In genomic region chr2:118983133-118983532, GRCh38 we compare ENCODE assay signal across 23 cellular contexts. TPM values are rescaled to one million over a fixed set of nuclear protein-coding genes. Genes with fewer than 3 reads are reported as not detected.
DNase-seq lines count a peak whose midpoint lies in the region; ATAC-seq, FAIRE-seq and TF ChIP-seq lines count a peak whose summit lies in the region.
"Had no signal": no experiment of that assay in that cellular context is flagged by ENCODE, and none has a peak within 500 bp of the region (broad histone marks: within the 10 kb centered on the region; RNA-seq: fewer than 3 reads in every experiment).

No MANE protein-coding gene starts in this region.

- no peak overlapping the region for H3K27ac ChIP-seq in esophagus muscularis mucosa (replicated peaks in 1 of 4)
- H3K27ac ChIP-seq in GM23338 (ENCODE audit: low read depth), result no peak overlapping the region

- peak; percentile 60 for DNase-seq in esophagus muscularis mucosa (ENCODE audit: extremely low spot score)
- peak; percentile 8 to 63 for DNase-seq in lower leg skin (ENCODE audit: low spot score in 2 of 2)
- peak; percentile 44 for DNase-seq in osteocyte (ENCODE audit: extremely low spot score, unreplicated experiment)
- DNase-seq in type B pancreatic cell (ENCODE audit: extremely low spot score, unreplicated experiment), result peak; percentile 24
- no peak for DNase-seq in NK-92 treated with Interleukin-12 subunit alpha and Interleukin-12 subunit beta, amount 100 ng/mL, for 24 hours (lab: John Stamatoyannopoulos, UW)
- DNase-seq in GM23338 (ENCODE audit: low spot score), result no peak
- DNase-seq in GM12892 (ENCODE audit: insufficient read length), result no peak
- no peak for DNase-seq in Kasumi-1 (lab: John Stamatoyannopoulos, UW)
- DNase-seq: ACHN; BE2C; C1 segment of cervical spinal cord; CD4-positive, CD25-positive, alpha-beta regulatory T cell; CD8-positive, alpha-beta memory T cell; COR-L47; DMS 273 treated with DMSO at 0.1 percent for 48 hours; GDM1; H9; IMR-90 had no signal

- TF ChIP-seq EP300 in esophagus muscularis mucosa (IDR thresholded peaks at IDR 0.05), result no peak

- no peaks in the 10 kb centered on the region for H3K79me2 ChIP-seq in GM23338 (replicated peaks; ENCODE audit: insufficient read depth)

- H3K4me1 Mint-ChIP-seq in osteocyte (ENCODE audit: unreplicated experiment), result no peaks in the 10 kb centered on the region
- H3K4me1 Mint-ChIP-seq in type B pancreatic cell (ENCODE audit: unreplicated experiment), result no peaks in the 10 kb centered on the region
- H3K4me1 Mint-ChIP-seq in GM23338, result no peaks in the 10 kb centered on the region
- H3K4me1 Mint-ChIP-seq: CD4-positive, CD25-positive, alpha-beta regulatory T cell; CD8-positive, alpha-beta memory T cell; H9 had no signal

- no peak overlapping the region for H3K27ac Mint-ChIP-seq in osteocyte (ENCODE audit: unreplicated experiment)
- no peak overlapping the region for H3K27ac Mint-ChIP-seq in type B pancreatic cell
- H3K27ac Mint-ChIP-seq in GM23338, result no peak overlapping the region
- H3K27ac Mint-ChIP-seq: CD4-positive, CD25-positive, alpha-beta regulatory T cell; CD8-positive, alpha-beta memory T cell had no signal

- no peaks in the 10 kb centered on the region for H3K9me2 ChIP-seq in GM23338 (ENCODE audit: insufficient read depth)

- H4K20me1 ChIP-seq in GM23338 (replicated peaks; ENCODE audit: insufficient read depth), result no peaks in the 10 kb centered on the region

- no peak overlapping the region for H2AFZ ChIP-seq in GM23338

- H3K9me3 Mint-ChIP-seq in osteocyte (ENCODE audit: unreplicated experiment) (no peaks in the 10 kb centered on the region), type B pancreatic cell (no peaks in the 10 kb centered on the region), GM23338 (no peaks in the 10 kb centered on the region)
- H3K9me3 Mint-ChIP-seq: CD4-positive, CD25-positive, alpha-beta regulatory T cell; H9 had no signal

- no peak for FAIRE-seq in GM12892 (lab: Jason Lieb, UNC)
- FAIRE-seq: A204.1, H1, HTR-8/SVneo, K562 had no signal

- intact Hi-C loops in esophagus muscularis mucosa (cut with DNase I) (no loop called here), lower leg skin (cut with DNase I; ENCODE audit: low total_unique reads) (no loop called here)

- H3K27me3 ChIP-seq in esophagus muscularis mucosa, result peaks cover 0 to 20% (median 0%) of the 10 kb centered on the region in 4 donors
- no peaks in the 10 kb centered on the region for H3K27me3 ChIP-seq in GM23338 (ENCODE audit: insufficient read depth)
- H3K27me3 ChIP-seq: BE2C had no signal

- H3K4me3 Mint-ChIP-seq in osteocyte (ENCODE audit: unreplicated experiment) (no peak overlapping the region), type B pancreatic cell (no peak overlapping the region), GM23338 (no peak overlapping the region)
- H3K4me3 Mint-ChIP-seq: CD4-positive, CD25-positive, alpha-beta regulatory T cell; CD8-positive, alpha-beta memory T cell; H9 had no signal

- TF ChIP-seq CTCF in esophagus muscularis mucosa (IDR thresholded peaks at IDR 0.05) (no peak), lower leg skin (IDR thresholded peaks at IDR 0.05) (no peak), osteocyte (IDR thresholded peaks at IDR 0.05) (no peak), type B pancreatic cell (conservative IDR thresholded peaks at IDR 0.05) (no peak), GM23338 (conservative IDR thresholded peaks at IDR 0.05; ENCODE audit: low read depth in 2 of 2) (no peak)

- WGBS in esophagus muscularis mucosa, result 76% methylated on average over 5 of the region's 6 CpGs
- 73 to 78% methylated on average over 6 of the region's 6 CpGs for WGBS in lower leg skin, 2 donors

- no peak for ATAC-seq in GM23338
- ATAC-seq: K562 had no signal

- H3F3A ChIP-seq in GM23338 (replicated peaks; ENCODE audit: low read depth), result no peaks in the 10 kb centered on the region

- H3K4me3 ChIP-seq in esophagus muscularis mucosa (no peak overlapping the region), lower leg skin (ENCODE audit: low read depth, poor library complexity, severe bottlenecking) (no peak overlapping the region), GM23338 (no peak overlapping the region)
- H3K4me3 ChIP-seq: K562 had no signal

- no peak overlapping the region for H3K4me2 ChIP-seq in GM23338

- H3K36me3 Mint-ChIP-seq in osteocyte (ENCODE audit: unreplicated experiment) (no peaks in the 10 kb centered on the region), type B pancreatic cell (no peaks in the 10 kb centered on the region), GM23338 (ENCODE audit: low read depth) (no peaks in the 10 kb centered on the region)
- H3K36me3 Mint-ChIP-seq: CD4-positive, CD25-positive, alpha-beta regulatory T cell; CD8-positive, alpha-beta memory T cell had no signal

- H3K36me3 ChIP-seq in esophagus muscularis mucosa, result no peaks in the 10 kb centered on the region
- H3K36me3 ChIP-seq in GM23338 (ENCODE audit: insufficient read depth), result no peaks in the 10 kb centered on the region
- H3K36me3 ChIP-seq: BE2C had no signal

- H3K27me3 Mint-ChIP-seq in osteocyte (ENCODE audit: unreplicated experiment), result no peaks in the 10 kb centered on the region
- peaks cover 34% of the 10 kb centered on the region for H3K27me3 Mint-ChIP-seq in type B pancreatic cell
- peaks cover 3% of the 10 kb centered on the region for H3K27me3 Mint-ChIP-seq in GM23338 (ENCODE audit: insufficient read depth, low read depth, poor library complexity)
- H3K27me3 Mint-ChIP-seq: CD4-positive, CD25-positive, alpha-beta regulatory T cell had no signal

- TF ChIP-seq POLR2A in esophagus muscularis mucosa (IDR thresholded peaks at IDR 0.05; ENCODE audit: low read depth), result no peak
- no peak for TF ChIP-seq POLR2A in lower leg skin (IDR thresholded peaks at IDR 0.05)
- no peak for TF ChIP-seq POLR2A in GM12892 (IDR thresholded peaks at IDR 0.05; ENCODE audit: low read depth, low read length)

- H3K9me3 ChIP-seq in esophagus muscularis mucosa, result no peaks in the 10 kb centered on the region
- H3K9me3 ChIP-seq: BE2C had no signal

- H3K4me1 ChIP-seq in esophagus muscularis mucosa (no peaks in the 10 kb centered on the region), GM23338 (ENCODE audit: insufficient read depth) (no peaks in the 10 kb centered on the region)
- H3K4me1 ChIP-seq: BE2C had no signal

RNA-seq across cellular contexts. Expression of gene MARCO, which starts 41.1 kb away (rescaled TPM):
- 10 to 100 TPM in 2 of 4 donors, 1 to 10 TPM in 2; 7.3 to 19.8 (median 12.9) TPM for total RNA-seq in esophagus muscularis mucosa
- total RNA-seq in lower leg skin, result 1 to 10 TPM in 3 of 4 donors, under 1 TPM in 1; 0.91 to 6.7 (median 1.6) TPM
- not detected in 2 replicates for total RNA-seq in osteocyte
- 1.1 and 1.6 TPM in 2 replicates for total RNA-seq in type B pancreatic cell (ENCODE audit: low replicate concordance)
- not detected in 2 replicates for total RNA-seq in GM23338 (2014; rRNA removed; shearing (Covaris generic))
- polyA plus RNA-seq in GM23338 (2016; fragmentation: Nextera tagmentation; extraction: Ambion mirVana), result not detected in 2 replicates
- 1.1 TPM for polyA plus RNA-seq in GM12892 (2012; ENCODE audit: missing spikeins)
- total RNA-seq: CD4-positive, CD25-positive, alpha-beta regulatory T cell; CD8-positive, alpha-beta memory T cell; Daoy; H1; H9; IMR-90 had no signal
- polyA plus RNA-seq: CD4-positive, CD25-positive, alpha-beta regulatory T cell; CD8-positive, alpha-beta memory T cell; H1; IMR-90; K562 had no signal

Comparison
In these comparisons a context has a peak if more than half of its experiments do, and no peak if none do; other contexts are left out.
1. DNase-seq: peak in esophagus muscularis mucosa (single experiment), lower leg skin (2 of 2), osteocyte (single experiment) and type B pancreatic cell (single experiment); none in NK-92 treated with Interleukin-12 subunit alpha and Interleukin-12 subunit beta, amount 100 ng/mL, for 24 hours (single experiment), GM23338 (single experiment), GM12892 (single experiment) and Kasumi-1 (0 of 2).